In the genomic region with DNA sequence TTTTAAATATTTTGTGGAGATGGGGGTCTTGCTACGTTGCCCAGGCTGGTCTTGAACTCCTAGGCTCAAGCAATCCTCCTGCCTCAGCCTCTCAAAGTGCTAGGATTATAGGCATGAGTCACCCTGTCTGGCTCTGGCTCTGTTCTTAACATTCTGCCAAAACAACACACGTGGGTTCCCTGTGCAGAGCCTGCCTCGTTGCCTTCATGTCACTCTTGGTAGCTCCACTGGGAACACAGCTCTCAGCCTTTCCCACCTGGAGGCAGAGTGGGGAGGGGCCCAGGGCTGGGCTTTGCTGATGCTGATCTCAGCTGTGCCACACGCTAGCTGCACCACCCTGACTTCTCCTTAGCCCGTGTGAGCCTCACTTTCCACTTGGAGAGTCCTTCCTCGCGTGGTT, we compare ENCODE assay signal across 14 cellular contexts. TPM values are rescaled to one million over a fixed set of nuclear protein-coding genes. Genes with fewer than 3 reads are reported as not detected.
DNase-seq lines count a peak whose midpoint lies in the region; ATAC-seq and TF ChIP-seq lines count a peak whose summit lies in the region.
"Had no signal": no experiment of that assay in that cellular context is flagged by ENCODE, and none has a peak within 500 bp of the region (broad histone marks: within the 10 kb centered on the region; RNA-seq: fewer than 3 reads in every experiment).

No MANE protein-coding gene starts in this region.

- peak overlapping the region; percentile 16 for H3K27ac ChIP-seq in fibroblast of lung (ENCODE audit: insufficient read depth, low read length)
- peak overlapping the region in 4 of 5 donors; percentile 54 to 96 (median 88) for H3K27ac ChIP-seq in stomach
- H3K27ac ChIP-seq: spleen had no signal

- 52 to 60% (median 58%) methylated on average over 6 to 7 of the region's 7 CpGs for WGBS in stomach, 5 donors

- H4K20me1 ChIP-seq in fibroblast of lung (ENCODE audit: control insufficient read depth, extremely low read depth, insufficient read depth, low read length) = no peaks in the 10 kb centered on the region

- peaks cover 4% of the 10 kb centered on the region for H3K36me3 ChIP-seq in fibroblast of lung (ENCODE audit: control insufficient read depth, insufficient read depth, low read length)
- H3K36me3 ChIP-seq in stomach = peaks cover 0 to 31% (median 27%) of the 10 kb centered on the region in 4 donors
- H3K36me3 ChIP-seq: SJSA1 had no signal

- no peaks in the 10 kb centered on the region for H3K9me3 ChIP-seq in fibroblast of lung (ENCODE audit: control insufficient read depth, insufficient read depth, low read depth, low read length)
- no peaks in the 10 kb centered on the region for H3K9me3 ChIP-seq in stomach
- H3K9me3 ChIP-seq: body of pancreas, SJSA1, spleen had no signal

- H3K79me2 ChIP-seq in fibroblast of lung (ENCODE audit: control insufficient read depth, insufficient read depth, low read length) = no peaks in the 10 kb centered on the region

- no peak overlapping the region for H3K9ac ChIP-seq in fibroblast of lung (ENCODE audit: insufficient read depth, low read length)

- H3K27me3 ChIP-seq in fibroblast of lung (ENCODE audit: control insufficient read depth, insufficient read depth, low read length) (no peaks in the 10 kb centered on the region), stomach (peaks cover 0 to 9% (median 0%) of the 10 kb centered on the region in 3 donors)
- H3K27me3 ChIP-seq: body of pancreas, SJSA1 had no signal

- H3K4me3 ChIP-seq in fibroblast of lung (replicated peaks in 1 of 4; ENCODE audit: control extremely low read depth in 1 of 4, insufficient read depth in 1 of 4, low read depth in 3 of 4, low read length in 4 of 4) (no peak overlapping the region), stomach (no peak overlapping the region)
- H3K4me3 ChIP-seq: body of pancreas, SJSA1, spleen had no signal

- DNase-seq in GM03348 (ENCODE audit: low spot score) (peak; percentile 55), RPMI7951 (ENCODE audit: low read depth) (peak; percentile 86), fibroblast of lung (ENCODE audit: low read depth in 2 of 2) (peak; percentile 80 to 84), stomach (no peak), retina (no peak), NCI-H774 (lab: John Stamatoyannopoulos, UW) (no peak)
- no peak for DNase-seq in effector CD8-positive, alpha-beta T cell (lab: John Stamatoyannopoulos, UW)
- DNase-seq: activated T-cell treated with anti-CD3 and anti-CD28 coated beads, Interleukin-2, amount 50 U/mL, for 72 hours; kidney glomerular epithelial cell; NCI-H524 treated with DMSO at 0.1 percent for 48 hours; spleen had no signal

- H3K4me1 ChIP-seq in fibroblast of lung (ENCODE audit: control insufficient read depth, extremely low read depth, insufficient read depth, low read length) (peaks cover 35% of the 10 kb centered on the region), stomach (peaks cover 29 to 84% (median 54%) of the 10 kb centered on the region in 4 donors)

- TF ChIP-seq POLR2A in stomach (IDR thresholded peaks at IDR 0.05) = no peak

- H3K4me2 ChIP-seq in fibroblast of lung (ENCODE audit: extremely low read depth, insufficient read depth, low read length) = no peak overlapping the region

- intact Hi-C loops in stomach (cut with DNase I; ENCODE audit: low total_unique reads) = no loop called here

- H2AFZ ChIP-seq in fibroblast of lung (ENCODE audit: low read length) = no peak overlapping the region

- TF ChIP-seq CTCF in fibroblast of lung (conservative IDR thresholded peaks at IDR 0.05 in 1 of 2, IDR thresholded peaks at IDR 0.05 in 1 of 2; ENCODE audit: low read depth in 1 of 2, low read length in 2 of 2) (no peak), stomach (IDR thresholded peaks at IDR 0.05) (no peak)

- ATAC-seq in GM21825 (IDR thresholded peaks at IDR 0.05; ENCODE audit: unreplicated experiment) = no peak
- ATAC-seq: activated T-cell treated with anti-CD3 and anti-CD28 coated beads, Interleukin-2, amount 50 U/mL, for 72 hours; body of pancreas had no signal

- TF ChIP-seq EP300 in stomach (IDR thresholded peaks at IDR 0.05) = no peak

RNA-seq across cellular contexts. Expression of gene CRISPLD2, which starts 19.3 kb away (rescaled TPM):
- 7.9 and 8.8 TPM in 2 replicates for total RNA-seq in RPMI7951 (2014; rRNA removed; shearing (Covaris generic))
- 34.9 and 37.0 TPM in 2 replicates for total RNA-seq in fibroblast of lung
- polyA plus RNA-seq in fibroblast of lung = 11.8 and 96.2 TPM in 2 replicates
- 7.1 and 70.6 TPM in 2 replicates for polyA plus RNA-seq in fibroblast of lung (2012)
- 16.4 and 88.9 TPM in 2 replicates for polyA minus RNA-seq in fibroblast of lung (ENCODE audit: low replicate concordance)
- total RNA-seq in stomach = 100 to 1,000 TPM in 3 of 5 donors, 10 to 100 TPM in 2; 92.0 to 242 (median 102) TPM
- 10 to 100 TPM; 18.3 to 46.0 (median 20.2) TPM for polyA plus RNA-seq in stomach

Comparison
In these comparisons a context has a peak if more than half of its experiments do, and no peak if none do; other contexts are left out.
1. DNase-seq: peak in GM03348 (single experiment), RPMI7951 (single experiment) and fibroblast of lung (2 of 2); none in stomach (single experiment), retina (single experiment), NCI-H774 (single experiment) and effector CD8-positive, alpha-beta T cell (single experiment).